In the genomic region with DNA sequence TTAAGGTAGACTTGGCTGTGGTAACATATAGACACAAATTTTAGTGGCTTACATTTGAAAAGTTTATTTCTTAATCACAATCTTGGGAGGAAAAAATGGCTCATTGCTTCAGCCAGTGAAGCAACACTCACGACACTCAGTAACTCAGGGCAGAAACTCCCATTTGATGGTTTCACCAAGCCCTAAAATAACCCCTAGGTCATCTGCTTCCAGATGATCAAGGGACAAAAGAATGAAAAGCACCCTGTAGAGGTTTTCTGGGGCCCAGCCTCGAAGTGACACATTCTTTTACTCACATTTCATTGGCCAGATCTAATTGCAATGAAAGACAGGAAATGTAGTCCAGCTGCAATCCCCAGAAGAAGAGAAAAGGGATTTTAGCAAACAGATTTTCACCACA, we compare ENCODE assay signal across 12 cellular contexts.
DNase-seq lines count a peak whose midpoint lies in the region; ATAC-seq and TF ChIP-seq lines count a peak whose summit lies in the region.
"Had no signal": no experiment of that assay in that cellular context is flagged by ENCODE, and none has a peak within 500 bp of the region (broad histone marks: within the 10 kb centered on the region; RNA-seq: fewer than 3 reads in every experiment).

No MANE protein-coding gene starts in this region.

- ATAC-seq in HG03432 (IDR thresholded peaks at IDR 0.05; ENCODE audit: unreplicated experiment): peak; percentile 60
- ATAC-seq in stimulated activated naive CD8-positive, alpha-beta T cell treated with anti-CD3 and anti-CD28 coated beads, Interleukin-15, Interleukin-2, amounts not matched to agents 100 U/mL and 50 U/mL, for 24 hours: no peak

- POLR2A ChIA-PET in A673 (lab: Charles Lee; ENCODE audit: low non-redundant PET): no interaction called here

- TF ChIP-seq POLR2A in vagina (IDR thresholded peaks at IDR 0.05): no peak

- H3K4me3 ChIP-seq in A673 (ENCODE audit: low read depth, low read length, poor library complexity, severe bottlenecking) (no peak overlapping the region), vagina (no peak overlapping the region)
- H3K4me3 ChIP-seq: adrenal gland, Peyer's patch had no signal

- peaks cover 9% of the 10 kb centered on the region for H3K36me3 ChIP-seq in A673 (ENCODE audit: insufficient read depth, low read length, poor library complexity, severe bottlenecking)
- no peaks in the 10 kb centered on the region for H3K36me3 ChIP-seq in vagina
- H3K36me3 ChIP-seq: adrenal gland, Peyer's patch had no signal

- H3K27ac ChIP-seq in A673 (ENCODE audit: low read depth, low read length, poor library complexity, severe bottlenecking) (peak overlapping the region; percentile 88), vagina (no peak overlapping the region)
- H3K27ac ChIP-seq: adrenal gland, C4-2B, Peyer's patch had no signal

- intact Hi-C loops in A673 (cut with micrococcal nuclease; ENCODE audit: unreplicated experiment) (loop anchor here (1.0 kb wide), 1 partner anchor 65 kb away; no protein-coding TSS in a partner anchor), vagina (cut with DNase I) (no loop called here)

- DNase-seq in A673 (ENCODE audit: low spot score) (peak; percentile 92), dedifferentiated amniotic fluid mesenchymal stem cell (ENCODE audit: extremely low spot score) (peak; percentile 42), left kidney (ENCODE audit: low read depth, low spot score) (peak; percentile 21), activated gamma-delta T cell (lab: John Stamatoyannopoulos, UW) (no peak), vagina (ENCODE audit: extremely low spot score in 2 of 2) (no peak)
- DNase-seq in activated CD4-positive, alpha-beta T cell treated with anti-CD3 and anti-CD28 coated beads, Interleukin-2, amount 50 U/mL, for 4 hours: no peak
- DNase-seq in stimulated activated naive CD8-positive, alpha-beta T cell treated with anti-CD3 and anti-CD28 coated beads, Interleukin-15, Interleukin-2, amounts not matched to agents 100 U/mL and 50 U/mL, for 24 hours: no peak
- DNase-seq: adrenal gland, NCI-H187, Peyer's patch had no signal

- no peak for TF ChIP-seq CTCF in A673 (conservative IDR thresholded peaks at IDR 0.05; ENCODE audit: low read depth, low read length)
- TF ChIP-seq CTCF in vagina (IDR thresholded peaks at IDR 0.05): no peak

- H3K9me3 ChIP-seq in A673 (ENCODE audit: low read depth, low read length, poor library complexity, severe bottlenecking) (peaks cover 22% of the 10 kb centered on the region), vagina (no peaks in the 10 kb centered on the region)
- H3K9me3 ChIP-seq: adrenal gland, Peyer's patch had no signal

- no TSS peak for BruUV-seq in A673 (replicated peaks; lab: Mats Ljungman, UMichigan)

- H3K27me3 ChIP-seq in A673 (replicated peaks; ENCODE audit: insufficient read depth, low read depth, low read length, poor library complexity) (no peaks in the 10 kb centered on the region), vagina (no peaks in the 10 kb centered on the region)
- H3K27me3 ChIP-seq: adrenal gland, Peyer's patch had no signal

- H3K4me1 ChIP-seq in A673 (ENCODE audit: insufficient read depth, low read length, poor library complexity, severe bottlenecking): peaks cover 44% of the 10 kb centered on the region
- no peaks in the 10 kb centered on the region for H3K4me1 ChIP-seq in vagina
- H3K4me1 ChIP-seq: adrenal gland, Peyer's patch had no signal

- CTCF ChIA-PET in A673 (lab: Charles Lee): no interaction called here

Comparison
In these comparisons a context has a peak if more than half of its experiments do, and no peak if none do; other contexts are left out.
1. DNase-seq: peak in A673 (single experiment), dedifferentiated amniotic fluid mesenchymal stem cell (single experiment) and left kidney (single experiment); none in activated gamma-delta T cell (single experiment), activated CD4-positive, alpha-beta T cell treated with anti-CD3 and anti-CD28 coated beads, Interleukin-2, amount 50 U/mL, for 4 hours (0 of 2), stimulated activated naive CD8-positive, alpha-beta T cell treated with anti-CD3 and anti-CD28 coated beads, Interleukin-15, Interleukin-2, amounts not matched to agents 100 U/mL and 50 U/mL, for 24 hours (single experiment) and vagina (0 of 2).